ENCODE assay signal across 20 cellular contexts in the genomic region with DNA sequence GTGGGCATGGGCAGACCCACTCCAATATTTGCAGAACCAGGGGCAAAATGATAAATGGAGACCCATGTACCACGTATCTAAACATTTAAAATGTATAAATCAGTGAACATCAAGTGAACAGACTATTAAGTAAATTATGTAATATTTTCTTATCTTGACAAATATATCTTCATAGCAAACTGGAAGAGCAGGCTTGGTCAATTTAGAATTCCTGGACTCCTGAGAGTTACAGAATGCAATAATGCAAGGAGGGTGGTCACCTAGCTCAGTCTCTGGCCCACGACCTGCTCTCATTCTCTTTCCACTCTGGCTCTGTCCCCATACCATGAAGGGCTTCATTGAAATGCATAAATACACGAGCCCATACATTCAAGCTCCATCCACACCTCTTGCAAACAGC.
"Had no signal": no experiment of that assay in that cellular context is flagged by ENCODE, and none has a peak within 500 bp of the region (broad histone marks: within the 10 kb centered on the region; RNA-seq: fewer than 3 reads in every experiment).

No MANE protein-coding gene starts in this region.

- H3K4me3 ChIP-seq: ovary, prostate gland, spleen, thoracic aorta had no signal

- H3K27me3 Mint-ChIP-seq: dendritic cell treated with granulocyte-macrophage colony-stimulating factor and Interleukin-4, amounts not matched to agents 40 ng/mL and 50 ng/mL, for 4 days had no signal

- H3K27ac ChIP-seq: ovary, prostate gland, thoracic aorta had no signal

- H3K4me3 Mint-ChIP-seq: activated CD4-positive, alpha-beta memory T cell treated with anti-CD3 and anti-CD28 coated beads for 36 hours; dendritic cell treated with granulocyte-macrophage colony-stimulating factor and Interleukin-4, amounts not matched to agents 40 ng/mL and 50 ng/mL, for 4 days; natural killer cell treated with Interleukin-12 subunit alpha and Interleukin-12 subunit beta and Interleukin-15 and Interleukin-18, amount 100 ng/mL, for 72 hours had no signal

- H3K36me3 Mint-ChIP-seq: activated CD4-positive, alpha-beta memory T cell treated with anti-CD3 and anti-CD28 coated beads for 36 hours; natural killer cell treated with Interleukin-12 subunit alpha and Interleukin-12 subunit beta and Interleukin-15 and Interleukin-18, amount 100 ng/mL, for 72 hours had no signal

- FAIRE-seq: endometrium had no signal

- H3K36me3 ChIP-seq: neutrophil, ovary, prostate gland, spleen, thoracic aorta had no signal

- H3K9me3 Mint-ChIP-seq: activated CD4-positive, alpha-beta memory T cell treated with anti-CD3 and anti-CD28 coated beads for 36 hours; dendritic cell treated with granulocyte-macrophage colony-stimulating factor and Interleukin-4, amounts not matched to agents 40 ng/mL and 50 ng/mL, for 4 days; natural killer cell treated with Interleukin-12 subunit alpha and Interleukin-12 subunit beta and Interleukin-15 and Interleukin-18, amount 100 ng/mL, for 72 hours had no signal

- H3K27ac Mint-ChIP-seq: activated CD4-positive, alpha-beta memory T cell treated with anti-CD3 and anti-CD28 coated beads for 36 hours; dendritic cell treated with granulocyte-macrophage colony-stimulating factor and Interleukin-4, amounts not matched to agents 40 ng/mL and 50 ng/mL, for 4 days; natural killer cell treated with Interleukin-12 subunit alpha and Interleukin-12 subunit beta and Interleukin-15 and Interleukin-18, amount 100 ng/mL, for 72 hours had no signal

- H3K27me3 ChIP-seq: neutrophil, ovary, spleen had no signal

- H3K4me1 ChIP-seq: prostate gland had no signal

- H3K9me3 ChIP-seq: neutrophil, ovary, prostate gland, spleen, thoracic aorta had no signal

- DNase-seq: activated CD4-positive, alpha-beta memory T cell treated with anti-CD3 and anti-CD28 coated beads for 36 hours; activated CD4-positive, alpha-beta T cell treated with anti-CD3 and anti-CD28 coated beads for 48 hours; activated naive CD4-positive, alpha-beta T cell treated with Interleukin-2 at 50 U/mL for 16 hours; activated T-cell treated with anti-CD3 and anti-CD28 coated beads, Interleukin-2, amount 50 U/mL, for 48 hours; amygdala; effector CD4-positive, alpha-beta T cell; foreskin melanocyte; hypothalamus; left ventricle myocardium superior; ovary; spleen; stimulated activated CD4-positive, alpha-beta T cell treated with anti-CD3 and anti-CD28 coated beads, Interleukin-4, amount 100 ng/mL, for 24 hours; stimulated activated naive CD4-positive, alpha-beta T cell treated with Interleukin-2 at 50 U/mL for 16 hours; T-helper 2 cell had no signal
